Comparison of ENCODE assay signal across 8 cellular contexts in the genomic region with DNA sequence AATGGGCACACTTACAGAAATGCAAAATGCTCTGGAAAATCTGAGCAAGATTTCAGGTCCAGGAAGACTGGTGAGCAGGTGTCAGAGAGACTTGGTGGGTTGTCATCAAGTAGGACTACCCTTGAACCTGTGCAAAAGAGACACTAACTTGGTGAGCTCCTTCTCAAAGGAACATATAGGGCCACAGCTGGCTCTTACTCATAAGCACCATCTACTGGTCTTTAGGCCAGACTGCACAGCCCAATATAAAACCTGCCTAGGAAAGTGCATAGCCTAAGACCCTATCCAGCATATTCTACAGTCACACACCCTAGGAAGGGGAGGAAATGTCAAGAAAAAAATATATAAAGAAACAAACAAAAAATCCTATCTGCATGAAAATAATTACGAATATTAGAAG. TPM values are rescaled to one million over a fixed set of nuclear protein-coding genes. Genes with fewer than 3 reads are reported as not detected.
DNase-seq lines count a peak whose midpoint lies in the region; ATAC-seq and TF ChIP-seq lines count a peak whose summit lies in the region.

No MANE protein-coding gene starts in this region.

- TF ChIP-seq POLR2A in Peyer's patch (IDR thresholded peaks at IDR 0.05): no peak

- no peak overlapping the region for H3K27ac ChIP-seq in Peyer's patch
- H3K27ac ChIP-seq in CD4-positive, alpha-beta memory T cell (ENCODE audit: low read depth, low read length): no peak overlapping the region

- no peak overlapping the region for H3K27ac Mint-ChIP-seq in stimulated activated memory B cell treated with anti-CD40 and anti-IgM and Interleukin-4, amounts not matched to agents 10 μg/mL and 1 μg/mL and 100 μg/mL, for 72 hours
- no peak overlapping the region for H3K27ac Mint-ChIP-seq in CD4-positive, alpha-beta memory T cell

- no peaks in the 10 kb centered on the region for H3K9me3 Mint-ChIP-seq in stimulated activated memory B cell treated with anti-CD40 and anti-IgM and Interleukin-4, amounts not matched to agents 10 μg/mL and 1 μg/mL and 100 μg/mL, for 72 hours
- peaks cover 0 to 8% (median 0%) of the 10 kb centered on the region in 8 donors for H3K9me3 Mint-ChIP-seq in CD4-positive, alpha-beta memory T cell

- no peak overlapping the region for H3K4me3 Mint-ChIP-seq in stimulated activated memory B cell treated with anti-CD40 and anti-IgM and Interleukin-4, amounts not matched to agents 10 μg/mL and 1 μg/mL and 100 μg/mL, for 72 hours
- no peak overlapping the region for H3K4me3 Mint-ChIP-seq in CD4-positive, alpha-beta memory T cell

- no peak for DNase-seq in AG09319 (ENCODE audit: extremely low read depth, low read depth)
- peak; percentile 40 for DNase-seq in GM13977 (ENCODE audit: low spot score)
- peak in 1 of 3 donors; percentile 65 for DNase-seq in Peyer's patch
- DNase-seq in fibroblast of pulmonary artery (ENCODE audit: low read depth): peak; percentile 49
- DNase-seq in putamen (ENCODE audit: low spot score): no peak
- no peak for DNase-seq in CD4-positive, alpha-beta memory T cell

- in situ Hi-C loops in GM13977 (cut with MboI; ENCODE audit: low pct_unique_long_range_greater_than_20kb, low sequenced_read_pairs, unreplicated experiment): no loop called here

- intact Hi-C loops in CD4-positive, alpha-beta memory T cell (cut with micrococcal nuclease): no loop called here

- H3K4me3 ChIP-seq in Peyer's patch (no peak overlapping the region), fibroblast of pulmonary artery (replicated peaks; ENCODE audit: low read depth, low read length) (no peak overlapping the region)
- no peak overlapping the region for H3K4me3 ChIP-seq in CD4-positive, alpha-beta memory T cell (ENCODE audit: low read length in 2 of 2)

- no peaks in the 10 kb centered on the region for H3K27me3 ChIP-seq in Peyer's patch
- no peaks in the 10 kb centered on the region for H3K27me3 ChIP-seq in CD4-positive, alpha-beta memory T cell (ENCODE audit: insufficient read depth, low read length)

- CTCF ChIA-PET in CD4-positive, alpha-beta memory T cell (lab: Charles Lee; ENCODE audit: partially characterized antibody): interaction anchor here (1.4 kb wide), 1 partner anchor 10 kb away, joined by 3 read pairs; no protein-coding TSS in a partner anchor

- peak; percentile 68 for ATAC-seq in HG03025 (IDR thresholded peaks at IDR 0.05; ENCODE audit: low FRiP score, unreplicated experiment)
- ATAC-seq in stimulated activated memory B cell treated with anti-CD40 and anti-IgM and Interleukin-4, amounts not matched to agents 10 μg/mL and 1 μg/mL and 100 μg/mL, for 72 hours: peak; percentile 66

- TF ChIP-seq CTCF in AG09319 (IDR thresholded peaks at IDR 0.05; ENCODE audit: low read depth, low read length) (peak; percentile 43), GM13977 (IDR thresholded peaks at IDR 0.05; ENCODE audit: extremely low read depth, insufficient read depth, missing control alignments) (peak; percentile 80), Peyer's patch (IDR thresholded peaks at IDR 0.05) (peak in 4 of 6 experiments; percentile 35 to 89 (median 84)), fibroblast of pulmonary artery (IDR thresholded peaks at IDR 0.05; ENCODE audit: low read length, missing control alignments) (peak; percentile 71)

- H3K27me3 Mint-ChIP-seq in stimulated activated memory B cell treated with anti-CD40 and anti-IgM and Interleukin-4, amounts not matched to agents 10 μg/mL and 1 μg/mL and 100 μg/mL, for 72 hours: peaks cover 40% of the 10 kb centered on the region
- peaks cover 1 to 5% of the 10 kb centered on the region in 2 donors for H3K27me3 Mint-ChIP-seq in CD4-positive, alpha-beta memory T cell

- POLR2A ChIA-PET in CD4-positive, alpha-beta memory T cell (lab: Charles Lee; ENCODE audit: partially characterized antibody): no interaction called here

- no peaks in the 10 kb centered on the region for H3K36me3 ChIP-seq in Peyer's patch
- no peaks in the 10 kb centered on the region for H3K36me3 ChIP-seq in CD4-positive, alpha-beta memory T cell (ENCODE audit: insufficient read depth, low read length)

- H3K4me1 Mint-ChIP-seq in stimulated activated memory B cell treated with anti-CD40 and anti-IgM and Interleukin-4, amounts not matched to agents 10 μg/mL and 1 μg/mL and 100 μg/mL, for 72 hours: no peaks in the 10 kb centered on the region
- H3K4me1 Mint-ChIP-seq in CD4-positive, alpha-beta memory T cell: peaks cover 0 to 6% (median 4%) of the 10 kb centered on the region in 4 donors

- peaks cover 0 to 4% (median 0%) of the 10 kb centered on the region in 4 donors for H3K9me3 ChIP-seq in Peyer's patch
- no peaks in the 10 kb centered on the region for H3K9me3 ChIP-seq in CD4-positive, alpha-beta memory T cell (ENCODE audit: control insufficient read depth in 1 of 2, low read length in 2 of 2)

- H3K36me3 Mint-ChIP-seq in stimulated activated memory B cell treated with anti-CD40 and anti-IgM and Interleukin-4, amounts not matched to agents 10 μg/mL and 1 μg/mL and 100 μg/mL, for 72 hours: no peaks in the 10 kb centered on the region
- H3K36me3 Mint-ChIP-seq in CD4-positive, alpha-beta memory T cell: no peaks in the 10 kb centered on the region

- H3K4me1 ChIP-seq in Peyer's patch: no peaks in the 10 kb centered on the region
- no peaks in the 10 kb centered on the region for H3K4me1 ChIP-seq in CD4-positive, alpha-beta memory T cell (ENCODE audit: insufficient read depth, low read length)

RNA-seq across cellular contexts. Expression of a gene that starts 18.2 kb away (rescaled TPM):
- not detected for total RNA-seq in Peyer's patch
- total RNA-seq in CD4-positive, alpha-beta memory T cell: not detected
- not detected for polyA plus RNA-seq in CD4-positive, alpha-beta memory T cell

RNA-seq across cellular contexts. Expression of a gene that starts 57.5 kb away (rescaled TPM):
- total RNA-seq in Peyer's patch: not detected
- total RNA-seq in CD4-positive, alpha-beta memory T cell: not detected
- polyA plus RNA-seq in CD4-positive, alpha-beta memory T cell: not detected

Comparison
In these comparisons a context has a peak if more than half of its experiments do, and no peak if none do; other contexts are left out.
1. DNase-seq: peak in GM13977 (single experiment) and fibroblast of pulmonary artery (single experiment); none in AG09319 (single experiment), putamen (single experiment) and CD4-positive, alpha-beta memory T cell (0 of 5).
2. Peak in every context shown above with its lines, with median percentiles within 50 percentile points of each other: CTCF ChIP-seq.